ENCODE assay signal across 1 cellular context in genomic region chr2:99821039-99821438, GRCh38.
TF ChIP-seq lines count a peak whose summit lies in the region.

No MANE protein-coding gene starts in this region.

TF ChIP-seq in H1, 55 proteins besides CTCF, POLR2A, EP300 and RAD21 (continued from another document):
- no peak for TF ChIP-seq MAX (IDR thresholded peaks at IDR 0.05)
- TF ChIP-seq RFX5 (IDR thresholded peaks at IDR 0.05; ENCODE audit: borderline replicate concordance, low read depth, low read length), result no peak
- TF ChIP-seq SIX5 (IDR thresholded peaks at IDR 0.05; ENCODE audit: low read depth, low read length), result no peak
TF ChIP-seq in H1: peak in this region for 0.
